In genomic region chr11:128684582-128685382, GRCh38 we compare ENCODE assay signal across 2 cellular contexts.
TF ChIP-seq lines count a peak whose summit lies in the region.

No MANE protein-coding gene starts in this region.

TF ChIP-seq in HepG2, 621 proteins besides CTCF, POLR2A, EP300 and RAD21 (continues in another document):
- TF ChIP-seq ZNF264 (CRISPR knock-in tag; IDR thresholded peaks at IDR 0.05) (no peak), FOXC1 (CRISPR knock-in tag; IDR thresholded peaks at IDR 0.05; ENCODE audit: borderline replicate concordance) (no peak), NKX3-1 (CRISPR knock-in tag; IDR thresholded peaks at IDR 0.05) (no peak), EEA1 (CRISPR knock-in tag; IDR thresholded peaks at IDR 0.05; ENCODE audit: borderline replicate concordance) (no peak), JUNB (CRISPR knock-in tag; IDR thresholded peaks at IDR 0.05; ENCODE audit: borderline replicate concordance) (no peak), ZNF180 (CRISPR knock-in tag; IDR thresholded peaks at IDR 0.05; ENCODE audit: borderline replicate concordance, low read depth) (no peak), ZNF609 (CRISPR knock-in tag; IDR thresholded peaks at IDR 0.05; ENCODE audit: borderline replicate concordance) (no peak), XBP1 (CRISPR knock-in tag; IDR thresholded peaks at IDR 0.05) (no peak), ZNF629 (CRISPR knock-in tag; conservative IDR thresholded peaks at IDR 0.05) (no peak)
- TF ChIP-seq, protein P1, sequence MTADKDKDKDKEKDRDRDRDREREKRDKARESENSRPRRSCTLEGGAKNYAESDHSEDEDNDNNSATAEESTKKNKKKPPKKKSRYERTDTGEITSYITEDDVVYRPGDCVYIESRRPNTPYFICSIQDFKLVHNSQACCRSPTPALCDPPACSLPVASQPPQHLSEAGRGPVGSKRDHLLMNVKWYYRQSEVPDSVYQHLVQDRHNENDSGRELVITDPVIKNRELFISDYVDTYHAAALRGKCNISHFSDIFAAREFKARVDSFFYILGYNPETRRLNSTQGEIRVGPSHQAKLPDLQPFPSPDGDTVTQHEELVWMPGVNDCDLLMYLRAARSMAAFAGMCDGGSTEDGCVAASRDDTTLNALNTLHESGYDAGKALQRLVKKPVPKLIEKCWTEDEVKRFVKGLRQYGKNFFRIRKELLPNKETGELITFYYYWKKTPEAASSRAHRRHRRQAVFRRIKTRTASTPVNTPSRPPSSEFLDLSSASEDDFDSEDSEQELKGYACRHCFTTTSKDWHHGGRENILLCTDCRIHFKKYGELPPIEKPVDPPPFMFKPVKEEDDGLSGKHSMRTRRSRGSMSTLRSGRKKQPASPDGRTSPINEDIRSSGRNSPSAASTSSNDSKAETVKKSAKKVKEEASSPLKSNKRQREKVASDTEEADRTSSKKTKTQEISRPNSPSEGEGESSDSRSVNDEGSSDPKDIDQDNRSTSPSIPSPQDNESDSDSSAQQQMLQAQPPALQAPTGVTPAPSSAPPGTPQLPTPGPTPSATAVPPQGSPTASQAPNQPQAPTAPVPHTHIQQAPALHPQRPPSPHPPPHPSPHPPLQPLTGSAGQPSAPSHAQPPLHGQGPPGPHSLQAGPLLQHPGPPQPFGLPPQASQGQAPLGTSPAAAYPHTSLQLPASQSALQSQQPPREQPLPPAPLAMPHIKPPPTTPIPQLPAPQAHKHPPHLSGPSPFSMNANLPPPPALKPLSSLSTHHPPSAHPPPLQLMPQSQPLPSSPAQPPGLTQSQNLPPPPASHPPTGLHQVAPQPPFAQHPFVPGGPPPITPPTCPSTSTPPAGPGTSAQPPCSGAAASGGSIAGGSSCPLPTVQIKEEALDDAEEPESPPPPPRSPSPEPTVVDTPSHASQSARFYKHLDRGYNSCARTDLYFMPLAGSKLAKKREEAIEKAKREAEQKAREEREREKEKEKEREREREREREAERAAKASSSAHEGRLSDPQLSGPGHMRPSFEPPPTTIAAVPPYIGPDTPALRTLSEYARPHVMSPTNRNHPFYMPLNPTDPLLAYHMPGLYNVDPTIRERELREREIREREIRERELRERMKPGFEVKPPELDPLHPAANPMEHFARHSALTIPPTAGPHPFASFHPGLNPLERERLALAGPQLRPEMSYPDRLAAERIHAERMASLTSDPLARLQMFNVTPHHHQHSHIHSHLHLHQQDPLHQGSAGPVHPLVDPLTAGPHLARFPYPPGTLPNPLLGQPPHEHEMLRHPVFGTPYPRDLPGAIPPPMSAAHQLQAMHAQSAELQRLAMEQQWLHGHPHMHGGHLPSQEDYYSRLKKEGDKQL (CRISPR knock-in tag; IDR thresholded peaks at IDR 0.05; ENCODE audit: low read depth) = no peak
- TF ChIP-seq, protein P2, sequence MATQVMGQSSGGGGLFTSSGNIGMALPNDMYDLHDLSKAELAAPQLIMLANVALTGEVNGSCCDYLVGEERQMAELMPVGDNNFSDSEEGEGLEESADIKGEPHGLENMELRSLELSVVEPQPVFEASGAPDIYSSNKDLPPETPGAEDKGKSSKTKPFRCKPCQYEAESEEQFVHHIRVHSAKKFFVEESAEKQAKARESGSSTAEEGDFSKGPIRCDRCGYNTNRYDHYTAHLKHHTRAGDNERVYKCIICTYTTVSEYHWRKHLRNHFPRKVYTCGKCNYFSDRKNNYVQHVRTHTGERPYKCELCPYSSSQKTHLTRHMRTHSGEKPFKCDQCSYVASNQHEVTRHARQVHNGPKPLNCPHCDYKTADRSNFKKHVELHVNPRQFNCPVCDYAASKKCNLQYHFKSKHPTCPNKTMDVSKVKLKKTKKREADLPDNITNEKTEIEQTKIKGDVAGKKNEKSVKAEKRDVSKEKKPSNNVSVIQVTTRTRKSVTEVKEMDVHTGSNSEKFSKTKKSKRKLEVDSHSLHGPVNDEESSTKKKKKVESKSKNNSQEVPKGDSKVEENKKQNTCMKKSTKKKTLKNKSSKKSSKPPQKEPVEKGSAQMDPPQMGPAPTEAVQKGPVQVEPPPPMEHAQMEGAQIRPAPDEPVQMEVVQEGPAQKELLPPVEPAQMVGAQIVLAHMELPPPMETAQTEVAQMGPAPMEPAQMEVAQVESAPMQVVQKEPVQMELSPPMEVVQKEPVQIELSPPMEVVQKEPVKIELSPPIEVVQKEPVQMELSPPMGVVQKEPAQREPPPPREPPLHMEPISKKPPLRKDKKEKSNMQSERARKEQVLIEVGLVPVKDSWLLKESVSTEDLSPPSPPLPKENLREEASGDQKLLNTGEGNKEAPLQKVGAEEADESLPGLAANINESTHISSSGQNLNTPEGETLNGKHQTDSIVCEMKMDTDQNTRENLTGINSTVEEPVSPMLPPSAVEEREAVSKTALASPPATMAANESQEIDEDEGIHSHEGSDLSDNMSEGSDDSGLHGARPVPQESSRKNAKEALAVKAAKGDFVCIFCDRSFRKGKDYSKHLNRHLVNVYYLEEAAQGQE (IDR thresholded peaks at IDR 0.05; ENCODE audit: borderline replicate concordance in 1 of 2, low read depth in 1 of 2, low read length in 2 of 2) = no peak

TF ChIP-seq in GM12878, 131 proteins besides CTCF, POLR2A, EP300 and RAD21:
- TF ChIP-seq TAF1 (IDR thresholded peaks at IDR 0.05; ENCODE audit: borderline replicate concordance, low read depth, low read length) (no peak), GABPA (IDR thresholded peaks at IDR 0.05; ENCODE audit: low read depth) (no peak), DPF2 (IDR thresholded peaks at IDR 0.05) (no peak), GATAD2B (conservative IDR thresholded peaks at IDR 0.05; ENCODE audit: low read depth) (no peak), SPI1 (IDR thresholded peaks at IDR 0.05; ENCODE audit: borderline replicate concordance, insufficient read depth, low read depth, low read length) (no peak), MTA3 (IDR thresholded peaks at IDR 0.05; ENCODE audit: borderline replicate concordance, low read length) (no peak), SUZ12 (IDR thresholded peaks at IDR 0.05; ENCODE audit: unreplicated experiment) (no peak), TCF7 (IDR thresholded peaks at IDR 0.05; ENCODE audit: borderline replicate concordance) (no peak), EED (IDR thresholded peaks at IDR 0.05; ENCODE audit: low read depth) (no peak), ZZZ3 (IDR thresholded peaks at IDR 0.05; ENCODE audit: control insufficient read depth, insufficient read length, low read depth) (no peak), RELA (IDR thresholded peaks at IDR 0.05; ENCODE audit: borderline replicate concordance, partially characterized antibody) (no peak), ATF7 (IDR thresholded peaks at IDR 0.05; ENCODE audit: low read depth) (no peak)
- TF ChIP-seq, protein P3, sequence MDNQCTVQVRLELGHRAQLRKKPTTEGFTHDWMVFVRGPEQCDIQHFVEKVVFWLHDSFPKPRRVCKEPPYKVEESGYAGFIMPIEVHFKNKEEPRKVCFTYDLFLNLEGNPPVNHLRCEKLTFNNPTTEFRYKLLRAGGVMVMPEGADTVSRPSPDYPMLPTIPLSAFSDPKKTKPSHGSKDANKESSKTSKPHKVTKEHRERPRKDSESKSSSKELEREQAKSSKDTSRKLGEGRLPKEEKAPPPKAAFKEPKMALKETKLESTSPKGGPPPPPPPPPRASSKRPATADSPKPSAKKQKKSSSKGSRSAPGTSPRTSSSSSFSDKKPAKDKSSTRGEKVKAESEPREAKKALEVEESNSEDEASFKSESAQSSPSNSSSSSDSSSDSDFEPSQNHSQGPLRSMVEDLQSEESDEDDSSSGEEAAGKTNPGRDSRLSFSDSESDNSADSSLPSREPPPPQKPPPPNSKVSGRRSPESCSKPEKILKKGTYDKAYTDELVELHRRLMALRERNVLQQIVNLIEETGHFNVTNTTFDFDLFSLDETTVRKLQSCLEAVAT (IDR thresholded peaks at IDR 0.05) = no peak
TF ChIP-seq in GM12878: peak in this region for 0.
